ENCODE assay signal across 8 cellular contexts in genomic region chr4:10456270-10457254, GRCh38. TPM values are rescaled to one million over a fixed set of nuclear protein-coding genes. Genes with fewer than 3 reads are reported as not detected.
DNase-seq lines count a peak whose midpoint lies in the region; ATAC-seq, FAIRE-seq and TF ChIP-seq lines count a peak whose summit lies in the region.

No MANE protein-coding gene starts in this region.

- peak overlapping the region; percentile 86 for H3K4me2 ChIP-seq in A549
- H3K4me2 ChIP-seq in SK-N-SH = peak overlapping the region; percentile 78

- H3K4me3 Mint-ChIP-seq in activated naive CD8-positive, alpha-beta T cell treated with anti-CD3 and anti-CD28 coated beads, Interleukin-2, amount 50 U/mL, for 24 hours = peak overlapping the region; percentile 83

- peak overlapping the region; percentile 21; the same call in 1 of the 2 replicates for H3K9ac ChIP-seq in SK-N-SH

- H3F3A ChIP-seq in SK-N-SH (replicated peaks; ENCODE audit: insufficient read depth) = no peaks in the 10 kb centered on the region

- H3K36me3 ChIP-seq in SK-N-SH (replicated peaks in 1 of 2; ENCODE audit: control insufficient read depth in 1 of 2, insufficient read depth in 2 of 2, low read length in 1 of 2) (peaks cover 12 to 21% of the 10 kb centered on the region in 2 experiments), sigmoid colon (peaks cover 3 to 32% (median 11%) of the 10 kb centered on the region in 4 donors)

- H3K9me3 ChIP-seq in A549 (no peaks in the 10 kb centered on the region; the same call in 2 of the 3 replicates), SK-N-SH (no peaks in the 10 kb centered on the region), right cardiac atrium (ENCODE audit: control insufficient read depth, low read length) (no peaks in the 10 kb centered on the region), sigmoid colon (no peaks in the 10 kb centered on the region)

- H3K4me3 ChIP-seq in A549 = peak overlapping the region; percentile 92
- peak overlapping the region; percentile 57 to 58 for H3K4me3 ChIP-seq in SK-N-SH (ENCODE audit: low read depth in 2 of 2, low read length in 1 of 2)
- H3K4me3 ChIP-seq in right cardiac atrium (ENCODE audit: low read length) = peak overlapping the region; percentile 91
- H3K4me3 ChIP-seq in sigmoid colon = peak overlapping the region; percentile 39 to 65 (median 63)

- H3K27ac ChIP-seq in A549 (peak overlapping the region; percentile 81 to 98), SK-N-SH (ENCODE audit: low read depth in 2 of 2, low read length in 1 of 2) (no peak overlapping the region; a peak in 1 of 4 replicates), right cardiac atrium (ENCODE audit: low read length) (peak overlapping the region; percentile 51), sigmoid colon (peak overlapping the region; percentile 52 to 75 (median 61))

- H3K27me3 ChIP-seq in SK-N-SH (ENCODE audit: insufficient read depth) (no peaks in the 10 kb centered on the region), right cardiac atrium (ENCODE audit: control insufficient read depth, insufficient read depth) (no peaks in the 10 kb centered on the region), sigmoid colon (peaks cover 3 to 23% (median 10%) of the 10 kb centered on the region in 3 donors)

- peaks cover 19% of the 10 kb centered on the region for H3K9me3 Mint-ChIP-seq in activated naive CD8-positive, alpha-beta T cell treated with anti-CD3 and anti-CD28 coated beads, Interleukin-2, amount 50 U/mL, for 24 hours

- intact Hi-C loops in right cardiac atrium (cut with DNase I) = no loop called here
- intact Hi-C loops in sigmoid colon (cut with DNase I) = loop anchor here (2.0 kb wide), 1 partner anchor 300 kb away; no protein-coding TSS in a partner anchor

- H3K4me1 ChIP-seq in A549 (no peaks in the 10 kb centered on the region), SK-N-SH (ENCODE audit: control insufficient read depth in 1 of 2, insufficient read depth in 2 of 2, low read depth in 1 of 2, low read length in 1 of 2) (peaks cover 0 to 6% of the 10 kb centered on the region in 2 experiments; a peak in 1 of 4 replicates), right cardiac atrium (ENCODE audit: control insufficient read depth, insufficient read depth, low read length) (peaks cover 3% of the 10 kb centered on the region), sigmoid colon (peaks cover 0 to 22% (median 13%) of the 10 kb centered on the region in 4 donors)

- TF ChIP-seq EP300 in A549 (IDR thresholded peaks at IDR 0.05) (no peak), SK-N-SH (IDR thresholded peaks at IDR 0.05; ENCODE audit: borderline replicate concordance in 1 of 2, low read depth in 1 of 2, low read length in 1 of 2) (no peak), sigmoid colon (IDR thresholded peaks at IDR 0.05) (no peak)

- WGBS in A549 (ENCODE audit: missing lambda C conversion rate) = 78% methylated on average over 9 of the region's 106 CpGs
- WGBS in SK-N-SH (ENCODE audit: low lambda C conversion rate) = 36% methylated on average over 42 of the region's 106 CpGs
- WGBS in right cardiac atrium = 7% methylated on average over 106 of the region's 106 CpGs
- WGBS in sigmoid colon, 2 donors = 7 to 14% methylated on average over 106 of the region's 106 CpGs

- FAIRE-seq in A549 (lab: Jason Lieb, UNC) = no peak

- peaks cover 33% of the 10 kb centered on the region for H3K4me1 Mint-ChIP-seq in activated naive CD8-positive, alpha-beta T cell treated with anti-CD3 and anti-CD28 coated beads, Interleukin-2, amount 50 U/mL, for 24 hours

- H3K9me2 ChIP-seq in SK-N-SH = no peaks in the 10 kb centered on the region

- peak overlapping the region; percentile 65; the same call in 1 of the 2 replicates for H2AFZ ChIP-seq in SK-N-SH (ENCODE audit: low read depth)

- TF ChIP-seq RAD21 in A549 (conservative IDR thresholded peaks at IDR 0.05 in 1 of 2, IDR thresholded peaks at IDR 0.05 in 1 of 2) = no peak
- TF ChIP-seq RAD21 in SK-N-SH (IDR thresholded peaks at IDR 0.05; ENCODE audit: low read length) = no peak

- H3K36me3 Mint-ChIP-seq in activated naive CD8-positive, alpha-beta T cell treated with anti-CD3 and anti-CD28 coated beads, Interleukin-2, amount 50 U/mL, for 24 hours (ENCODE audit: low read depth) = peaks cover 35% of the 10 kb centered on the region

- DNase-seq in A549 (ENCODE audit: low read depth in 1 of 2, low spot score in 1 of 2) = peak; percentile 11 to 56
- DNase-seq in SK-N-SH = peak; percentile 70
- DNase-seq in activated naive CD8-positive, alpha-beta T cell treated with anti-CD3 and anti-CD28 coated beads, Interleukin-2, amount 50 U/mL, for 24 hours = peak; percentile 69
- DNase-seq in right cardiac atrium = peak; percentile 70 to 87 (median 81)
- DNase-seq in sigmoid colon = peak; percentile 75
- DNase-seq in SHP77 treated with DMSO at 0.1 percent for 48 hours (lab: John Stamatoyannopoulos, UW) = no peak

- peaks cover 12% of the 10 kb centered on the region for H3K27me3 Mint-ChIP-seq in activated naive CD8-positive, alpha-beta T cell treated with anti-CD3 and anti-CD28 coated beads, Interleukin-2, amount 50 U/mL, for 24 hours

- H4K20me1 ChIP-seq in SK-N-SH (ENCODE audit: insufficient read depth) = no peaks in the 10 kb centered on the region

- peak; percentile 73 to 86 for ATAC-seq in A549
- peak; percentile 40 for ATAC-seq in GM18870 (IDR thresholded peaks at IDR 0.05; ENCODE audit: unreplicated experiment)
- ATAC-seq in HG03103 (IDR thresholded peaks at IDR 0.05; ENCODE audit: low read depth, unreplicated experiment) = peak; percentile 45
- peak; percentile 41 for ATAC-seq in activated naive CD8-positive, alpha-beta T cell treated with anti-CD3 and anti-CD28 coated beads, Interleukin-2, amount 50 U/mL, for 24 hours
- peak; percentile 55 to 58 for ATAC-seq in right cardiac atrium

- TF ChIP-seq POLR2A in A549 (IDR thresholded peaks at IDR 0.05; ENCODE audit: low read length) (no peak), sigmoid colon (IDR thresholded peaks at IDR 0.05) (no peak)

- TF ChIP-seq CTCF in A549 (IDR thresholded peaks at IDR 0.05) = no peak
- TF ChIP-seq CTCF in SK-N-SH (IDR thresholded peaks at IDR 0.05) = no peak
- TF ChIP-seq CTCF in sigmoid colon (IDR thresholded peaks at IDR 0.05) = no peak

- H3K79me2 ChIP-seq in SK-N-SH (ENCODE audit: insufficient read depth) = peaks cover 22% of the 10 kb centered on the region; the same call in 1 of the 2 replicates

- H3K27ac Mint-ChIP-seq in activated naive CD8-positive, alpha-beta T cell treated with anti-CD3 and anti-CD28 coated beads, Interleukin-2, amount 50 U/mL, for 24 hours = peak overlapping the region; percentile 81

- POLR2A ChIA-PET in A549 (lab: Yijun Ruan, JAX) = no interaction called here
- POLR2A ChIA-PET in SK-N-SH (lab: Yijun Ruan, JAX) = no interaction called here

- CTCF ChIA-PET in A549 (lab: Yijun Ruan, JAX) = interaction anchor here (0.8 kb wide), 1 partner anchor 82 kb away, joined by 3 read pairs; no protein-coding TSS in a partner anchor
- CTCF ChIA-PET in SK-N-SH (lab: Yijun Ruan, JAX) = interaction anchor here (0.9 to 1.2 kb wide), 3 partner anchors 18 to 81 kb away, joined by 3 to 4 read pairs (median 3); no protein-coding TSS in a partner anchor

TF ChIP-seq in A549, 52 proteins besides CTCF, POLR2A, EP300 and RAD21 (continues in another document):
- TF ChIP-seq ZNF302 (CRISPR knock-in tag; IDR thresholded peaks at IDR 0.05) = no peak
- TF ChIP-seq KDM1A (IDR thresholded peaks at IDR 0.05; ENCODE audit: low read depth) = peak; percentile 27; the same call in 1 of the 2 replicates
- TF ChIP-seq NPAS2 (CRISPR knock-in tag; IDR thresholded peaks at IDR 0.05; ENCODE audit: borderline replicate concordance) = no peak
- TF ChIP-seq KDM5A (IDR thresholded peaks at IDR 0.05) = no peak
- TF ChIP-seq RNF2 (IDR thresholded peaks at IDR 0.05; ENCODE audit: borderline replicate concordance, low read depth) = no peak

TF ChIP-seq in SK-N-SH, 30 proteins besides CTCF, POLR2A, EP300 and RAD21 (continues in another document):
- TF ChIP-seq YY1 (IDR thresholded peaks at IDR 0.05; ENCODE audit: low read depth) (peak; percentile 64; the same call in 1 of the 2 replicates), NRF1 (IDR thresholded peaks at IDR 0.05; ENCODE audit: low read depth, low read length) (no peak), USF1 (IDR thresholded peaks at IDR 0.05; ENCODE audit: borderline replicate concordance, low read depth) (no peak), MAX (IDR thresholded peaks at IDR 0.05; ENCODE audit: low read depth) (peak; percentile 32; the same call in 1 of the 2 replicates), USF2 (IDR thresholded peaks at IDR 0.05; ENCODE audit: borderline replicate concordance, low read depth, low read length) (no peak), FOXM1 (IDR thresholded peaks at IDR 0.05; ENCODE audit: low read depth) (no peak), FOSL2 (IDR thresholded peaks at IDR 0.05; ENCODE audit: borderline replicate concordance, low read depth) (no peak), RXRA (IDR thresholded peaks at IDR 0.05; ENCODE audit: borderline replicate concordance, low read depth) (no peak)

RNA-seq across cellular contexts. Expression of gene ZNF518B, which starts 0.7 kb away (rescaled TPM):
- polyA plus RNA-seq in A549 (2011; rRNA removed) = 9.4 and 10.8 TPM in 2 replicates
- 1.2 and 1.4 TPM in 2 replicates for polyA plus RNA-seq in A549 (2012; cell fraction: cytosol; rRNA removed)
- polyA plus RNA-seq in A549 (2012; cell fraction: nucleus; rRNA removed) = 0.86 and 1.2 TPM in 2 replicates
- polyA plus RNA-seq in A549 (2017; fragmentation: RNase III; extraction: RNeasy Plus Mini Kit Qiagen cat#74134 plus additional on column Dnase treatment) = 5.1 to 5.2 TPM (median 5.1 TPM) in 3 replicates
- 16.8 and 17.1 TPM in 2 replicates for polyA minus RNA-seq in A549 (2011; rRNA and poly(A)+ RNA removed)
- polyA plus RNA-seq in SK-N-SH (2012; rRNA removed) = 3.1 and 3.6 TPM in 2 replicates
- 3.6 and 3.7 TPM in 2 replicates for polyA plus RNA-seq in SK-N-SH (2012; cell fraction: cytosol; rRNA removed)
- polyA plus RNA-seq in SK-N-SH (2012; cell fraction: nucleus; rRNA removed) = 2.7 and 4.5 TPM in 2 replicates
- total RNA-seq in right cardiac atrium = 10 to 100 TPM; 24.7 to 35.9 (median 27.2) TPM
- 7.5 TPM for polyA plus RNA-seq in right cardiac atrium
- 10 to 100 TPM; 20.0 to 46.0 (median 29.3) TPM for total RNA-seq in sigmoid colon
- 1 to 10 TPM; 4.6 to 6.3 (median 6.0) TPM for polyA plus RNA-seq in sigmoid colon

Comparison
In these comparisons a context has a peak if more than half of its experiments do, and no peak if none do; other contexts are left out.
1. H3K27ac ChIP-seq: peak in A549 (2 of 2), right cardiac atrium (single experiment) and sigmoid colon (4 of 4); none in SK-N-SH (0 of 2).
2. Of the 12 proteins assayed by ChIP-seq in both A549 and SK-N-SH: peak only in A549: none; only in SK-N-SH: none; in both: MAX; in neither: 11.
3. Peak in every context shown above with its lines, with median percentiles within 50 percentile points of each other: ATAC-seq and H3K4me3 ChIP-seq.